24 cellular contexts compared by ENCODE assay signal in the genomic region with DNA sequence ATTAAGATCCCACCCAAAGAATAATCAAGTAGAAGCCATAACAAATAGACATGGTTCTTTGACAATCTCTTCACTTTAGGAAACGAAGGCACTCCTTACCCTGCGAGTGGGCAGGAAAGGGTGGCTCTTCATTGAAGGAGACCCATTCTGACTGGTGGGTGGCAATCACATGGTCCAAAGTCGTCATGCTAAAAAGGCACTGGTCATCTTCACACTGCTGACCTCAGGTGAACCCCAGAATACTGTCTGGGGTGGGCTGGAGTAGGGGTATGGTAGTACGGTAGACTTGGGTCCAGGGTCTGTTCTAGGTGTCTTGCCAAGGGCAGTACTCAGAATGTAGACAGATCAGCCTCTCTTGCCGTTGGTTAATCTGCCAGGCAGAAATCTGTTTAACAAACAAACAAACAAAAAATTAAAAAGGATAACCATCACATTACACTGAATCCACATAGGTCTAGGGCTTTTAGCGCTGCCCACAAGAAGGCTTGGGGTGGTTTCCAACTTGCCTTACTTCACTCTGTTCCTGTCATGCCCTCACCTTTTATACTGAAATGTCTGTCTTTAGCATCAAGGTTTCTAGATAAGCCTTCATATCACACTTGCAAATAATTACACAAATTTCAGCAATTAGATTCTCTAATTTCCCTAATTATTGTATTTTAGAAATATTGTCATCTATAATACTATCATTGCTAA. TPM values are rescaled to one million over a fixed set of nuclear protein-coding genes. Genes with fewer than 3 reads are reported as not detected.
"Had no signal": no experiment of that assay in that cellular context is flagged by ENCODE, and none has a peak within 500 bp of the region (broad histone marks: within the 10 kb centered on the region; RNA-seq: fewer than 3 reads in every experiment).

No MANE protein-coding gene starts in this region.

- H3K36me3 Mint-ChIP-seq: activated naive CD4-positive, alpha-beta T cell treated with anti-CD3 and anti-CD28 coated beads, Interleukin-2, amount 50 U/mL, for 24 hours; memory B cell had no signal

- H3K79me2 ChIP-seq: parathyroid adenoma had no signal

- H3K9me3 Mint-ChIP-seq: activated naive CD4-positive, alpha-beta T cell treated with anti-CD3 and anti-CD28 coated beads, Interleukin-2, amount 50 U/mL, for 24 hours; activated T-helper 1 cell treated with anti-CD3 and anti-CD28 coated beads, Interleukin-12 subunit alpha, Interleukin-12 subunit beta, Interleukin-2, Interleukin-4 antibody, amounts not matched to agents 30 ng/mL and 10 ng/mL and 1 ng/mL, durations not matched to agents 14 hours and 24 hours and 36 hours; memory B cell; stimulated activated naive CD8-positive, alpha-beta T cell treated with anti-CD3 and anti-CD28 coated beads, Interleukin-15, amount 100 ng/mL, for 72 hours had no signal

- H3K4me3 ChIP-seq: left lung, mucosa of descending colon, skin epidermis, tibial artery had no signal

- H3K4me1 ChIP-seq: parathyroid adenoma had no signal

- H3K9me3 ChIP-seq: mucosa of descending colon, tibial artery had no signal

- H3K4me1 Mint-ChIP-seq: activated naive CD4-positive, alpha-beta T cell treated with anti-CD3 and anti-CD28 coated beads, Interleukin-2, amount 50 U/mL, for 24 hours; memory B cell had no signal

- H2AFZ ChIP-seq: parathyroid adenoma had no signal

- H3K4me3 Mint-ChIP-seq: activated CD8-positive, alpha-beta T cell treated with anti-CD3 and anti-CD28 coated beads, Interleukin-2, amount 10 ng/mL, durations not matched to agents 7 days and 5 days; activated naive CD4-positive, alpha-beta T cell treated with anti-CD3 and anti-CD28 coated beads, Interleukin-2, amount 50 U/mL, for 24 hours; activated T-helper 1 cell treated with anti-CD3 and anti-CD28 coated beads, Interleukin-12 subunit alpha, Interleukin-12 subunit beta, Interleukin-2, Interleukin-4 antibody, amounts not matched to agents 30 ng/mL and 10 ng/mL and 1 ng/mL, durations not matched to agents 14 hours and 24 hours and 36 hours; brain; memory B cell; stimulated activated effector memory CD8-positive, alpha-beta T cell treated with anti-CD3 and anti-CD28 coated beads, Interleukin-12 subunit alpha, Interleukin-12 subunit beta, amount 100 ng/mL, for 72 hours; stimulated activated naive CD8-positive, alpha-beta T cell treated with anti-CD3 and anti-CD28 coated beads, Interleukin-15, amount 100 ng/mL, for 72 hours had no signal

- H3K27me3 Mint-ChIP-seq: brain had no signal

- DNase-seq: activated CD4-positive, alpha-beta T cell treated with anti-CD3 and anti-CD28 coated beads for 1 hour; activated CD4-positive, alpha-beta T cell treated with anti-CD3 and anti-CD28 coated beads, Interleukin-2, amount 50 U/mL, for 1 hour; activated CD8-positive, alpha-beta T cell treated with anti-CD3 and anti-CD28 coated beads, Interleukin-2, amount 10 ng/mL, durations not matched to agents 7 days and 5 days; activated gamma-delta T cell treated with Interleukin-2 at 50 U/mL for 16 hours; anterior cingulate cortex; caudate nucleus; dermis blood vessel endothelial cell; effector memory CD4-positive, alpha-beta T cell; left lung; mucosa of descending colon; nucleus accumbens; right cardiac atrium; stimulated activated CD4-positive, alpha-beta T cell treated with anti-CD3 and anti-CD28 coated beads, Interleukin-2, amount 100 ng/mL, for 24 hours; stimulated activated naive CD8-positive, alpha-beta T cell treated with anti-CD3 and anti-CD28 coated beads, Interleukin-15, amount 100 ng/mL, for 72 hours; T-helper 9 cell; tibial artery had no signal

- H3K27me3 ChIP-seq: tibial artery had no signal

- H3K27ac ChIP-seq: left lung, parathyroid adenoma, tibial artery had no signal

- ATAC-seq: activated CD8-positive, alpha-beta T cell treated with anti-CD3 and anti-CD28 coated beads, Interleukin-2, amount 10 ng/mL, durations not matched to agents 7 days and 5 days; left lung; mucosa of descending colon; right cardiac atrium; stimulated activated effector memory CD8-positive, alpha-beta T cell treated with anti-CD3 and anti-CD28 coated beads, Interleukin-12 subunit alpha, Interleukin-12 subunit beta, amount 100 ng/mL, for 72 hours; stimulated activated naive CD8-positive, alpha-beta T cell treated with anti-CD3 and anti-CD28 coated beads, Interleukin-15, amount 100 ng/mL, for 72 hours had no signal

- H3K36me3 ChIP-seq: left lung had no signal

- H3K27ac Mint-ChIP-seq: activated CD8-positive, alpha-beta T cell treated with anti-CD3 and anti-CD28 coated beads, Interleukin-2, amount 10 ng/mL, durations not matched to agents 7 days and 5 days; activated naive CD4-positive, alpha-beta T cell treated with anti-CD3 and anti-CD28 coated beads, Interleukin-2, amount 50 U/mL, for 24 hours; activated T-helper 1 cell treated with anti-CD3 and anti-CD28 coated beads, Interleukin-12 subunit alpha, Interleukin-12 subunit beta, Interleukin-2, Interleukin-4 antibody, amounts not matched to agents 30 ng/mL and 10 ng/mL and 1 ng/mL, durations not matched to agents 14 hours and 24 hours and 36 hours; memory B cell; stimulated activated effector memory CD8-positive, alpha-beta T cell treated with anti-CD3 and anti-CD28 coated beads, Interleukin-12 subunit alpha, Interleukin-12 subunit beta, amount 100 ng/mL, for 72 hours; stimulated activated naive CD8-positive, alpha-beta T cell treated with anti-CD3 and anti-CD28 coated beads, Interleukin-15, amount 100 ng/mL, for 72 hours had no signal

RNA-seq across cellular contexts. Expression of gene STON2, which starts 1.8 kb away (rescaled TPM):
- total RNA-seq: fibroblast of villous mesenchyme had no signal
